Comparison of ENCODE assay signal across 23 cellular contexts in genomic region chr16:72829846-72830620, GRCh38.
A peak's percentile ranks its signal among the peaks of the same experiment; 100 is the strongest.
DNase-seq lines count a peak whose midpoint lies in the region; ATAC-seq, FAIRE-seq and TF ChIP-seq lines count a peak whose summit lies in the region.
"Had no signal": no experiment of that assay in that cellular context is flagged by ENCODE, and none has a peak within 500 bp of the region (broad histone marks: within the 10 kb centered on the region; RNA-seq: fewer than 3 reads in every experiment).

No MANE protein-coding gene starts in this region.

- H3K36me3 ChIP-seq in GM23248 (ENCODE audit: low read depth) (no peaks in the 10 kb centered on the region), astrocyte (ENCODE audit: insufficient read depth, low read length) (no peaks in the 10 kb centered on the region), mesenchymal stem cell (ENCODE audit: control insufficient read depth in 1 of 2, insufficient read depth in 2 of 2, low read depth in 1 of 2, low read length in 2 of 2) (peaks cover 8 to 25% of the 10 kb centered on the region in 2 experiments), right lobe of liver (peaks cover 0 to 8% (median 0%) of the 10 kb centered on the region in 4 donors)
- H3K36me3 ChIP-seq: gastrocnemius medialis, left lung, neutrophil had no signal

- no peak overlapping the region for H3K18ac ChIP-seq in mesenchymal stem cell (ENCODE audit: low read depth in 1 of 2, low read length in 2 of 2)

- H2BK120ac ChIP-seq in mesenchymal stem cell (ENCODE audit: low read depth, low read length) = no peak overlapping the region

- H3K79me1 ChIP-seq in mesenchymal stem cell (replicated peaks; ENCODE audit: low read length, poor library complexity, severe bottlenecking) = peaks cover 5% of the 10 kb centered on the region

- no peak overlapping the region for H3K14ac ChIP-seq in mesenchymal stem cell (ENCODE audit: low read length in 2 of 2)

- peaks cover 8% of the 10 kb centered on the region for H3K36me3 Mint-ChIP-seq in astrocyte (ENCODE audit: low read depth, unreplicated experiment)
- H3K36me3 Mint-ChIP-seq: activated naive CD8-positive, alpha-beta T cell; CD8-positive, alpha-beta T cell had no signal

- H3K4me3 Mint-ChIP-seq in astrocyte (ENCODE audit: unreplicated experiment) = no peak overlapping the region
- H3K4me3 Mint-ChIP-seq: activated naive CD8-positive, alpha-beta T cell; activated T-cell treated with anti-CD3 and anti-CD28 coated beads, Interleukin-2, amount 50 U/mL, for 24 hours; CD8-positive, alpha-beta T cell; T-helper 1 cell treated with Interleukin-12 subunit alpha and Interleukin-12 subunit beta and Interleukin-4 antibody, amounts not matched to agents 30 μg/mL and 1 μg/mL, for 36 hours had no signal

- in situ Hi-C loops in GM23248 (cut with MboI) = loop anchor here (10.0 kb wide), 1 partner anchor 365 kb away; no protein-coding TSS in a partner anchor

- no peak for ATAC-seq in right lobe of liver
- ATAC-seq: CD8-positive, alpha-beta T cell; gastrocnemius medialis; left lung had no signal

- H3K9me2 ChIP-seq in GM23248 (ENCODE audit: insufficient read depth) = no peaks in the 10 kb centered on the region

- no peaks in the 10 kb centered on the region for H3K9me3 Mint-ChIP-seq in astrocyte (ENCODE audit: unreplicated experiment)
- H3K9me3 Mint-ChIP-seq: activated T-cell treated with anti-CD3 and anti-CD28 coated beads, Interleukin-2, amount 50 U/mL, for 24 hours; CD8-positive, alpha-beta T cell; T-helper 1 cell treated with Interleukin-12 subunit alpha and Interleukin-12 subunit beta and Interleukin-4 antibody, amounts not matched to agents 30 μg/mL and 1 μg/mL, for 36 hours had no signal

- no peak overlapping the region for H4K91ac ChIP-seq in mesenchymal stem cell (ENCODE audit: low read length)

- intact Hi-C loops in right lobe of liver (cut with DNase I) (loop anchor here in 1 of 2 donors (10.0 kb wide), 2 partner anchors 125 to 215 kb away; partner anchors contain the start of gene ZFHX3), head of caudate nucleus (cut with DNase I) (loop anchor here (10.0 kb wide), 2 partner anchors 225 to 365 kb away; no protein-coding TSS in a partner anchor)

- no peak overlapping the region for H3K4me2 ChIP-seq in GM23248 (ENCODE audit: unreplicated experiment)
- H3K4me2 ChIP-seq in astrocyte (ENCODE audit: low read length) = no peak overlapping the region
- H3K4me2 ChIP-seq in mesenchymal stem cell (ENCODE audit: low read length, poor library complexity, severe bottlenecking) = no peak overlapping the region

- H3K4me1 ChIP-seq in GM23248 (ENCODE audit: insufficient read depth) = peaks cover 6% of the 10 kb centered on the region; the same call in 1 of the 2 replicates
- peaks cover 4% of the 10 kb centered on the region for H3K4me1 ChIP-seq in astrocyte (ENCODE audit: insufficient read depth, low read length)
- peaks cover 5% of the 10 kb centered on the region for H3K4me1 ChIP-seq in mesenchymal stem cell (ENCODE audit: control insufficient read depth, insufficient read depth, low read depth, low read length)
- H3K4me1 ChIP-seq in right lobe of liver = peaks cover 0 to 35% (median 9%) of the 10 kb centered on the region in 4 donors
- H3K4me1 ChIP-seq: left lung, testis had no signal

- no peak overlapping the region for H4K8ac ChIP-seq in mesenchymal stem cell (ENCODE audit: low read length)

- FAIRE-seq in astrocyte (lab: Jason Lieb, UNC) = no peak

- H3K27ac ChIP-seq in GM23248 (no peak overlapping the region), astrocyte (ENCODE audit: low read depth, low read length) (no peak overlapping the region), mesenchymal stem cell (ENCODE audit: low read length, poor library complexity, severe bottlenecking) (no peak overlapping the region), right lobe of liver (no peak overlapping the region)
- H3K27ac ChIP-seq: gastrocnemius medialis, left lung, neutrophil, testis, WERI-Rb-1 had no signal

- no peak overlapping the region for H2BK12ac ChIP-seq in mesenchymal stem cell (ENCODE audit: low read length in 2 of 2)

- H4K20me1 ChIP-seq in GM23248 (ENCODE audit: insufficient read depth) = peaks cover 6% of the 10 kb centered on the region; the same call in 1 of the 2 replicates
- peaks cover 16% of the 10 kb centered on the region for H4K20me1 ChIP-seq in astrocyte (ENCODE audit: insufficient read depth, low read length)

- H3K27me3 Mint-ChIP-seq in astrocyte (ENCODE audit: low read depth, unreplicated experiment) = no peaks in the 10 kb centered on the region
- H3K27me3 Mint-ChIP-seq: activated naive CD8-positive, alpha-beta T cell had no signal

- TF ChIP-seq CTCF in astrocyte (IDR thresholded peaks at IDR 0.05; ENCODE audit: insufficient read depth, low read depth, low read length) (no peak), right lobe of liver (IDR thresholded peaks at IDR 0.05) (no peak)

- no peak overlapping the region for H2BK15ac ChIP-seq in mesenchymal stem cell (ENCODE audit: low read depth, poor library complexity, severe bottlenecking)

- no peak overlapping the region for H3K9ac ChIP-seq in GM23248
- H3K9ac ChIP-seq in astrocyte (ENCODE audit: low read length) = no peak overlapping the region
- no peak overlapping the region for H3K9ac ChIP-seq in mesenchymal stem cell (ENCODE audit: low read length)

- H3K4me3 ChIP-seq in GM23248 = no peak overlapping the region
- no peak overlapping the region for H3K4me3 ChIP-seq in astrocyte (ENCODE audit: insufficient read depth, low read depth, low read length)
- no peak overlapping the region for H3K4me3 ChIP-seq in mesenchymal stem cell (ENCODE audit: insufficient read depth in 1 of 2, low read depth in 1 of 2, low read length in 2 of 2)
- H3K4me3 ChIP-seq in right lobe of liver = no peak overlapping the region
- H3K4me3 ChIP-seq: gastrocnemius medialis, left lung, testis had no signal

- no peak overlapping the region for H3K23ac ChIP-seq in mesenchymal stem cell (ENCODE audit: low read length in 2 of 2)

- H2AFZ ChIP-seq in GM23248 = no peak overlapping the region
- no peak overlapping the region for H2AFZ ChIP-seq in astrocyte (ENCODE audit: low read depth, low read length)
- H2AFZ ChIP-seq in mesenchymal stem cell (ENCODE audit: low read depth, low read length) = no peak overlapping the region

- no peak overlapping the region for H2AK5ac ChIP-seq in mesenchymal stem cell (ENCODE audit: low read length, severe bottlenecking)

- H3K4ac ChIP-seq in mesenchymal stem cell (ENCODE audit: low read depth in 1 of 2, low read length in 2 of 2) = no peak overlapping the region

- H3K79me2 ChIP-seq in GM23248 (ENCODE audit: insufficient read depth) = 0 out of 2 replicates have a peak, but pooled peaks cover 4% of the 10 kb centered on the region
- no peaks in the 10 kb centered on the region for H3K79me2 ChIP-seq in astrocyte (ENCODE audit: insufficient read depth, low read length)

- H3K27me3 ChIP-seq in GM23248 (replicated peaks; ENCODE audit: insufficient read depth) = no peaks in the 10 kb centered on the region
- H3K27me3 ChIP-seq in astrocyte (ENCODE audit: insufficient read depth, low read length) = no peaks in the 10 kb centered on the region
- H3K27me3 ChIP-seq in mesenchymal stem cell (ENCODE audit: control insufficient read depth in 1 of 2, insufficient read depth in 1 of 2, low read length in 2 of 2) = no peaks in the 10 kb centered on the region
- H3K27me3 ChIP-seq in right lobe of liver = no peaks in the 10 kb centered on the region
- H3K27me3 ChIP-seq: gastrocnemius medialis, left lung, neutrophil, testis had no signal

- WGBS in GM23248 (ENCODE audit: low coverage in 1 of 2, low lambda C conversion rate in 2 of 2, missing lambda C conversion rate in 2 of 2), 2 experiments = 67 to 68% methylated on average over 8 of the region's 8 CpGs
- 55% methylated on average over 5 of the region's 8 CpGs for WGBS in mesenchymal stem cell
- 75% methylated on average over 8 of the region's 8 CpGs for WGBS in right lobe of liver (ENCODE audit: insufficient coverage, low coverage, low lambda C conversion rate, missing lambda C conversion rate)

- DNase-seq in A172 (ENCODE audit: low spot score) (peak; percentile 23), GM23248 (peak; percentile 28), astrocyte (ENCODE audit: low read depth) (peak; percentile 21), mesenchymal stem cell (peak; percentile 63), DMS53 (lab: John Stamatoyannopoulos, UW) (no peak), right lobe of liver (no peak), NCI-H1092 treated with DMSO at 0.1 percent for 48 hours (lab: John Stamatoyannopoulos, UW) (no peak), head of caudate nucleus (no peak)
- DNase-seq: activated CD4-positive, alpha-beta T cell treated with anti-CD3 and anti-CD28 coated beads, Interleukin-2, amount 50 U/mL, for 48 hours; activated T-cell treated with anti-CD3 and anti-CD28 coated beads, Interleukin-2, amount 50 U/mL, for 24 hours; CD8-positive, alpha-beta T cell; DMS79 treated with DMSO at 0.1 percent for 48 hours; gastrocnemius medialis; Kasumi-1; left lung; NCI-H146; NCI-H69; retina; testis; WERI-Rb-1 had no signal

- peaks cover 6% of the 10 kb centered on the region for H3F3A ChIP-seq in GM23248 (ENCODE audit: insufficient read depth)

- peaks cover 26% of the 10 kb centered on the region for H3K4me1 Mint-ChIP-seq in astrocyte (ENCODE audit: low read depth, unreplicated experiment)

- TF ChIP-seq POLR2A in right lobe of liver (IDR thresholded peaks at IDR 0.05) = no peak

- no peak overlapping the region for H2BK5ac ChIP-seq in mesenchymal stem cell (ENCODE audit: low read depth, low read length, poor library complexity, severe bottlenecking)

- H3K9me3 ChIP-seq in GM23248 (ENCODE audit: low read depth) = no peaks in the 10 kb centered on the region
- no peaks in the 10 kb centered on the region for H3K9me3 ChIP-seq in astrocyte (ENCODE audit: insufficient read depth, low read depth, low read length)
- no peaks in the 10 kb centered on the region for H3K9me3 ChIP-seq in mesenchymal stem cell (ENCODE audit: control insufficient read depth, low read length)
- no peaks in the 10 kb centered on the region for H3K9me3 ChIP-seq in right lobe of liver
- H3K9me3 ChIP-seq: gastrocnemius medialis, left lung, neutrophil, testis had no signal

- no peak overlapping the region for H3K27ac Mint-ChIP-seq in astrocyte (ENCODE audit: unreplicated experiment)
- H3K27ac Mint-ChIP-seq: activated naive CD8-positive, alpha-beta T cell; activated T-cell treated with anti-CD3 and anti-CD28 coated beads, Interleukin-2, amount 50 U/mL, for 24 hours; CD8-positive, alpha-beta T cell; T-helper 1 cell treated with Interleukin-12 subunit alpha and Interleukin-12 subunit beta and Interleukin-4 antibody, amounts not matched to agents 30 μg/mL and 1 μg/mL, for 36 hours had no signal

Comparison
In these comparisons a context has a peak if more than half of its experiments do, and no peak if none do; other contexts are left out.
1. DNase-seq: peak in A172 (single experiment), GM23248 (single experiment), astrocyte (single experiment) and mesenchymal stem cell (single experiment); none in DMS53 (single experiment), right lobe of liver (0 of 3), NCI-H1092 treated with DMSO at 0.1 percent for 48 hours (single experiment) and head of caudate nucleus (0 of 42).